In the genomic region with DNA sequence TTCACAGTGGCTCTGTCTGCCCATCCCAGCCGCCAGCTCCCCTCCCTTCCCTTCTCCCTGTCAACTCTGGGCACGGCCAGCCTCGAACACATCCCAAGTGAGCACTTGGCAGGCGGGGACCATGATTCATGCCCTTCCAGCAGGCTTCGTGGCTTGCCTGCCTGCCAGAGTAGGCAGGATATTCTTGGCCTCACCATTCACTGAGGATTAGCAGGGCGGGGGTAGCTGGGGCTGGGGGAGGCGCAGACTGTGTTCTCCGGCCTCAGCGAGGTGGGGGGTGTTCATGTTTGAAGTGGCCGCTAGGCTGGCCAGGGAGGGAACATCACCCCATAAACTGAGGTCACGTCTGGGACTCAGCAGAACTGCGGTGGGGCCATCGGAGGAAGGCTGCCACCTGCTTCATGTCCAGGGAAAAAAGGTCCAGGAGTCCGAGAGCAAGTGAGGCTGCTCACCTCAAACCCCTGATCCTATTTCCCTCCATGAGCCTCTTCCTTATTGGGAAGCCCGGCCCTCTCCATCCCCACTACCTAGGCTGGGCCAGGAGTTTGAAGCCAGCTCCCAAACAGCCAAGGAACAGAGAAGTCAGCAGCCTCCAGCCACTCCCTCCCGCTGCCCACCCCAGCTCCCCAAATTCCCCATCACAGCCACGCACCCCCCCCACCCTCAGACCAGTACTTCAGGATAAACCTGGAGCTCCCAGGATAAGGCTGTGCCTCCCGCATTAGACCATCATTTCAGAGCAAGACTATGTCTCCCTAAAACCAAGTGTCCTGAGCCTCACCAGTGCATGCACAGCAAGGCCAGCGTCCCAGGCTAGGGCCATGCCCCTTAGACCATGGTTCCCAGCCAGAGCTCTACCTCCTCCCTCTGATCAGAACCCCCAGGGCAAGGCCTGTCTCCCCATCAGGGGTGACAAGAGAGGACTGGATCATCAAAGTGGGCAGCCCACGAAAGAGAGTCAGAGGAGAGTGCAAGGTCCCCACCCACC, we compare ENCODE assay signal across 10 cellular contexts. TPM values are rescaled to one million over a fixed set of nuclear protein-coding genes. Genes with fewer than 3 reads are reported as not detected.
DNase-seq lines count a peak whose midpoint lies in the region; ATAC-seq and TF ChIP-seq lines count a peak whose summit lies in the region.
"Had no signal": no experiment of that assay in that cellular context is flagged by ENCODE, and none has a peak within 500 bp of the region (broad histone marks: within the 10 kb centered on the region; RNA-seq: fewer than 3 reads in every experiment).

No MANE protein-coding gene starts in this region.

- H3K4me1 ChIP-seq in right cardiac atrium (ENCODE audit: control insufficient read depth, insufficient read depth, low read length) (no peaks in the 10 kb centered on the region), stomach (peaks cover 0 to 37% (median 14%) of the 10 kb centered on the region in 4 donors)

- no peak for TF ChIP-seq EP300 in stomach (IDR thresholded peaks at IDR 0.05)

- H3K4me3 ChIP-seq in right cardiac atrium (ENCODE audit: low read length) (no peak overlapping the region), stomach (no peak overlapping the region)

- peak; percentile 9 for DNase-seq in HS-27A (ENCODE audit: low read depth)
- DNase-seq in astrocyte of the hippocampus (ENCODE audit: low read depth, low spot score) = peak; percentile 92
- peak; percentile 73 to 85 (median 79) for DNase-seq in right cardiac atrium
- no peak for DNase-seq in stomach
- no peak for DNase-seq in NCI-H748 (lab: John Stamatoyannopoulos, UW; ENCODE audit: unreplicated experiment)
- DNase-seq in activated naive CD4-positive, alpha-beta T cell treated with anti-CD3 and anti-CD28 coated beads, Interleukin-2, amount 50 U/mL, for 16 hours = no peak
- no peak for DNase-seq in NCI-H345 treated with DMSO at 0.1 percent for 48 hours (lab: John Stamatoyannopoulos, UW; ENCODE audit: unreplicated experiment)
- DNase-seq in NCI-H510A treated with DMSO at 0.1 percent for 48 hours (lab: John Stamatoyannopoulos, UW) = no peak
- DNase-seq: activated CD4-positive, CD25-positive, alpha-beta regulatory T cell; NCI-H2029 treated with DMSO at 0.1 percent for 48 hours had no signal

- 47% methylated on average over 20 of the region's 20 CpGs for WGBS in right cardiac atrium
- WGBS in stomach, 5 donors = 51 to 56% (median 54%) methylated on average over 18 to 20 of the region's 20 CpGs

- H3K27ac ChIP-seq in right cardiac atrium (ENCODE audit: low read length) = no peak overlapping the region
- H3K27ac ChIP-seq in stomach = peak overlapping the region in 3 of 5 donors; percentile 37 to 75 (median 59)

- intact Hi-C loops in right cardiac atrium (cut with DNase I) = no loop called here
- intact Hi-C loops in stomach (cut with DNase I; ENCODE audit: low total_unique reads) = no loop called here

- TF ChIP-seq POLR2A in stomach (IDR thresholded peaks at IDR 0.05) = no peak

- H3K9me3 ChIP-seq in right cardiac atrium (ENCODE audit: control insufficient read depth, low read length) (no peaks in the 10 kb centered on the region), stomach (no peaks in the 10 kb centered on the region)

- no peak for TF ChIP-seq CTCF in stomach (IDR thresholded peaks at IDR 0.05)

- H3K27me3 ChIP-seq in right cardiac atrium (ENCODE audit: control insufficient read depth, insufficient read depth) (no peaks in the 10 kb centered on the region), stomach (no peaks in the 10 kb centered on the region)

- peak; percentile 59 to 74 for ATAC-seq in right cardiac atrium

- peaks cover 0 to 24% (median 15%) of the 10 kb centered on the region in 4 donors for H3K36me3 ChIP-seq in stomach

RNA-seq across cellular contexts. Expression of gene RABGEF1, which starts 42.8 kb away (rescaled TPM):
- total RNA-seq in right cardiac atrium (10 to 100 TPM; 11.4 to 19.0 (median 16.5) TPM), stomach (10 to 100 TPM; 12.2 to 61.6 (median 26.8) TPM)
- polyA plus RNA-seq in right cardiac atrium (7.7 TPM), stomach (10 to 100 TPM; 10.1 to 16.2 (median 10.8) TPM)

Comparison
In these comparisons a context has a peak if more than half of its experiments do, and no peak if none do; other contexts are left out.
1. DNase-seq: peak in HS-27A (single experiment), astrocyte of the hippocampus (single experiment) and right cardiac atrium (3 of 3); none in stomach (single experiment), NCI-H748 (single experiment), activated naive CD4-positive, alpha-beta T cell treated with anti-CD3 and anti-CD28 coated beads, Interleukin-2, amount 50 U/mL, for 16 hours (single experiment), NCI-H345 treated with DMSO at 0.1 percent for 48 hours (single experiment) and NCI-H510A treated with DMSO at 0.1 percent for 48 hours (single experiment).